ENCODE assay signal across 1 cellular context in the genomic region with DNA sequence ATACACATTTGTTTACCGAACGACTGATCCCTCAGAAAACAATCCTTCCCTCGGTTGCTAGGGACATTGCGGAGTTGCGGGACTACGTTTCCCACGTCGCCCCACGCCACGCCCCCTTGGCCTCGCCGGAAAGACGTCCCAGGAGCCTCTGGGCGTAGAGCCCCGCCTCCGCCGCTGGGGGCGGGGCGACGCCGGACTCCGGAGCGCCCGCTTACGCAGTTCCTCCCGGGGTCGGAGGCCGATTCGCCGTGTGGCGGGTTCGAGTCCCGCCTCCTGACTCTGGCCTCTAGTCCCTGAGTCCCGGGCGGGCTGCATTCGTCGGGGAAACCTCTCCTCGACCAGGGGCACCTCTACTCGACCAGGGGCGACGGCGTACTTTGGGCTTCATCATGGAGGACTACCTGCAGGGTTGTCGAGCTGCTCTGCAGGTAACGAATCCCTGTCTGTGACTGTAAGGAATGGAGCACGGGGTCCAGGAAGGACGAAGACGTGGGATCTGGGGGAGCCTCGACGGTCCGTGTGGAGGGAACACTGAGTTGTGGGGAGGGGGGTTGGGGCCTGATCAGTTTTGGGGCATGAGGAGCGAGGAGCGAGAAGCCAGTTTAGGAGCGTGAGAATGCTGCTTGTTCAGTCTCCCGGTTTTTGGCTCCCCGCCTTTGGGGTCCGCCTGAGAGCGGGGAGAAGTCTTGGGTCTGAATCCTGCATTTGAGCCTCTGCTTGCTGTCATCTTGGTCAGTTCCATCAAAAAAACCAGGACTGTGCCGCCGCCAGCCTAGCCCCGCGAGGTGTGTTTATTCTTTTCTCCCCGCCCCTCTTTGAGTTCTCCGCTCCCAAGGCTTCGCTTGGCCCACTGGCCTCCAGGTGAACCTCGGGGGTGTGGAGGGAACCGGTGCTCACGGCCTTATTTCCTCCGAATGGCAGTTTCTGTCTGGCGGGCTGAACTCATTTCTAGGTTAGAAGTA.
TF ChIP-seq lines count a peak whose summit lies in the region.

A gene with protein sequence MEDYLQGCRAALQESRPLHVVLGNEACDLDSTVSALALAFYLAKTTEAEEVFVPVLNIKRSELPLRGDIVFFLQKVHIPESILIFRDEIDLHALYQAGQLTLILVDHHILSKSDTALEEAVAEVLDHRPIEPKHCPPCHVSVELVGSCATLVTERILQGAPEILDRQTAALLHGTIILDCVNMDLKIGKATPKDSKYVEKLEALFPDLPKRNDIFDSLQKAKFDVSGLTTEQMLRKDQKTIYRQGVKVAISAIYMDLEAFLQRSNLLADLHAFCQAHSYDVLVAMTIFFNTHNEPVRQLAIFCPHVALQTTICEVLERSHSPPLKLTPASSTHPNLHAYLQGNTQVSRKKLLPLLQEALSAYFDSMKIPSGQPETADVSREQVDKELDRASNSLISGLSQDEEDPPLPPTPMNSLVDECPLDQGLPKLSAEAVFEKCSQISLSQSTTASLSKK (plus strand): TSS at position 206 of the 962 bp plus-strand sequence. CDS start 184 bp downstream, at position 390.

TF ChIP-seq in HepG2, 621 proteins besides CTCF, POLR2A, EP300 and RAD21 (continued from another document and continues in another):
- TF ChIP-seq, protein P1, sequence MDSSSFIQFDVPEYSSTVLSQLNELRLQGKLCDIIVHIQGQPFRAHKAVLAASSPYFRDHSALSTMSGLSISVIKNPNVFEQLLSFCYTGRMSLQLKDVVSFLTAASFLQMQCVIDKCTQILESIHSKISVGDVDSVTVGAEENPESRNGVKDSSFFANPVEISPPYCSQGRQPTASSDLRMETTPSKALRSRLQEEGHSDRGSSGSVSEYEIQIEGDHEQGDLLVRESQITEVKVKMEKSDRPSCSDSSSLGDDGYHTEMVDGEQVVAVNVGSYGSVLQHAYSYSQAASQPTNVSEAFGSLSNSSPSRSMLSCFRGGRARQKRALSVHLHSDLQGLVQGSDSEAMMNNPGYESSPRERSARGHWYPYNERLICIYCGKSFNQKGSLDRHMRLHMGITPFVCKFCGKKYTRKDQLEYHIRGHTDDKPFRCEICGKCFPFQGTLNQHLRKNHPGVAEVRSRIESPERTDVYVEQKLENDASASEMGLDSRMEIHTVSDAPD (CRISPR knock-in tag; IDR thresholded peaks at IDR 0.05), result peak; percentile 62; the same call in 1 of the 2 replicates
- TF ChIP-seq, protein P2, sequence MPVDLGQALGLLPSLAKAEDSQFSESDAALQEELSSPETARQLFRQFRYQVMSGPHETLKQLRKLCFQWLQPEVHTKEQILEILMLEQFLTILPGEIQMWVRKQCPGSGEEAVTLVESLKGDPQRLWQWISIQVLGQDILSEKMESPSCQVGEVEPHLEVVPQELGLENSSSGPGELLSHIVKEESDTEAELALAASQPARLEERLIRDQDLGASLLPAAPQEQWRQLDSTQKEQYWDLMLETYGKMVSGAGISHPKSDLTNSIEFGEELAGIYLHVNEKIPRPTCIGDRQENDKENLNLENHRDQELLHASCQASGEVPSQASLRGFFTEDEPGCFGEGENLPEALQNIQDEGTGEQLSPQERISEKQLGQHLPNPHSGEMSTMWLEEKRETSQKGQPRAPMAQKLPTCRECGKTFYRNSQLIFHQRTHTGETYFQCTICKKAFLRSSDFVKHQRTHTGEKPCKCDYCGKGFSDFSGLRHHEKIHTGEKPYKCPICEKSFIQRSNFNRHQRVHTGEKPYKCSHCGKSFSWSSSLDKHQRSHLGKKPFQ (CRISPR knock-in tag; IDR thresholded peaks at IDR 0.05; ENCODE audit: insufficient replicate concordance), result peak; percentile 79
- no peak for TF ChIP-seq FOXM1 (CRISPR knock-in tag; IDR thresholded peaks at IDR 0.05)
- TF ChIP-seq FOSL2 (CRISPR knock-in tag; IDR thresholded peaks at IDR 0.05), result no peak
- TF ChIP-seq, protein P3, sequence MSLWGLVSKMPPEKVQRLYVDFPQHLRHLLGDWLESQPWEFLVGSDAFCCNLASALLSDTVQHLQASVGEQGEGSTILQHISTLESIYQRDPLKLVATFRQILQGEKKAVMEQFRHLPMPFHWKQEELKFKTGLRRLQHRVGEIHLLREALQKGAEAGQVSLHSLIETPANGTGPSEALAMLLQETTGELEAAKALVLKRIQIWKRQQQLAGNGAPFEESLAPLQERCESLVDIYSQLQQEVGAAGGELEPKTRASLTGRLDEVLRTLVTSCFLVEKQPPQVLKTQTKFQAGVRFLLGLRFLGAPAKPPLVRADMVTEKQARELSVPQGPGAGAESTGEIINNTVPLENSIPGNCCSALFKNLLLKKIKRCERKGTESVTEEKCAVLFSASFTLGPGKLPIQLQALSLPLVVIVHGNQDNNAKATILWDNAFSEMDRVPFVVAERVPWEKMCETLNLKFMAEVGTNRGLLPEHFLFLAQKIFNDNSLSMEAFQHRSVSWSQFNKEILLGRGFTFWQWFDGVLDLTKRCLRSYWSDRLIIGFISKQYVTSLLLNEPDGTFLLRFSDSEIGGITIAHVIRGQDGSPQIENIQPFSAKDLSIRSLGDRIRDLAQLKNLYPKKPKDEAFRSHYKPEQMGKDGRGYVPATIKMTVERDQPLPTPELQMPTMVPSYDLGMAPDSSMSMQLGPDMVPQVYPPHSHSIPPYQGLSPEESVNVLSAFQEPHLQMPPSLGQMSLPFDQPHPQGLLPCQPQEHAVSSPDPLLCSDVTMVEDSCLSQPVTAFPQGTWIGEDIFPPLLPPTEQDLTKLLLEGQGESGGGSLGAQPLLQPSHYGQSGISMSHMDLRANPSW (CRISPR knock-in tag; IDR thresholded peaks at IDR 0.05; ENCODE audit: borderline replicate concordance), result 0 out of 2 replicates have a peak, but pooled peaks have one; percentile 78
- TF ChIP-seq, protein P4, sequence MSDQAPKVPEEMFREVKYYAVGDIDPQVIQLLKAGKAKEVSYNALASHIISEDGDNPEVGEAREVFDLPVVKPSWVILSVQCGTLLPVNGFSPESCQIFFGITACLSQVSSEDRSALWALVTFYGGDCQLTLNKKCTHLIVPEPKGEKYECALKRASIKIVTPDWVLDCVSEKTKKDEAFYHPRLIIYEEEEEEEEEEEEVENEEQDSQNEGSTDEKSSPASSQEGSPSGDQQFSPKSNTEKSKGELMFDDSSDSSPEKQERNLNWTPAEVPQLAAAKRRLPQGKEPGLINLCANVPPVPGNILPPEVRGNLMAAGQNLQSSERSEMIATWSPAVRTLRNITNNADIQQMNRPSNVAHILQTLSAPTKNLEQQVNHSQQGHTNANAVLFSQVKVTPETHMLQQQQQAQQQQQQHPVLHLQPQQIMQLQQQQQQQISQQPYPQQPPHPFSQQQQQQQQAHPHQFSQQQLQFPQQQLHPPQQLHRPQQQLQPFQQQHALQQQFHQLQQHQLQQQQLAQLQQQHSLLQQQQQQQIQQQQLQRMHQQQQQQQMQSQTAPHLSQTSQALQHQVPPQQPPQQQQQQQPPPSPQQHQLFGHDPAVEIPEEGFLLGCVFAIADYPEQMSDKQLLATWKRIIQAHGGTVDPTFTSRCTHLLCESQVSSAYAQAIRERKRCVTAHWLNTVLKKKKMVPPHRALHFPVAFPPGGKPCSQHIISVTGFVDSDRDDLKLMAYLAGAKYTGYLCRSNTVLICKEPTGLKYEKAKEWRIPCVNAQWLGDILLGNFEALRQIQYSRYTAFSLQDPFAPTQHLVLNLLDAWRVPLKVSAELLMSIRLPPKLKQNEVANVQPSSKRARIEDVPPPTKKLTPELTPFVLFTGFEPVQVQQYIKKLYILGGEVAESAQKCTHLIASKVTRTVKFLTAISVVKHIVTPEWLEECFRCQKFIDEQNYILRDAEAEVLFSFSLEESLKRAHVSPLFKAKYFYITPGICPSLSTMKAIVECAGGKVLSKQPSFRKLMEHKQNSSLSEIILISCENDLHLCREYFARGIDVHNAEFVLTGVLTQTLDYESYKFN (CRISPR knock-in tag; conservative IDR thresholded peaks at IDR 0.05), result peak; percentile 50; the same call in 1 of the 2 replicates
- no peak for TF ChIP-seq NR1H2 (CRISPR knock-in tag; IDR thresholded peaks at IDR 0.05; ENCODE audit: borderline replicate concordance, low read depth)
- TF ChIP-seq ZNF616 (CRISPR knock-in tag; IDR thresholded peaks at IDR 0.05; ENCODE audit: low read depth), result no peak
- no peak for TF ChIP-seq PPARG (CRISPR knock-in tag; conservative IDR thresholded peaks at IDR 0.05)
- no peak for TF ChIP-seq SP2 (CRISPR knock-in tag; IDR thresholded peaks at IDR 0.05)
- peak; percentile 67 for TF ChIP-seq ARNT2 (CRISPR knock-in tag; IDR thresholded peaks at IDR 0.05; ENCODE audit: low read depth)
- TF ChIP-seq PAF1 (CRISPR knock-in tag; IDR thresholded peaks at IDR 0.05), result no peak
- no peak for TF ChIP-seq TCF12 (IDR thresholded peaks at IDR 0.05)
- TF ChIP-seq TCF12 (CRISPR knock-in tag; IDR thresholded peaks at IDR 0.05), result no peak
- no peak for TF ChIP-seq ZNF382 (CRISPR knock-in tag; IDR thresholded peaks at IDR 0.05; ENCODE audit: borderline replicate concordance)
- TF ChIP-seq, protein P5, sequence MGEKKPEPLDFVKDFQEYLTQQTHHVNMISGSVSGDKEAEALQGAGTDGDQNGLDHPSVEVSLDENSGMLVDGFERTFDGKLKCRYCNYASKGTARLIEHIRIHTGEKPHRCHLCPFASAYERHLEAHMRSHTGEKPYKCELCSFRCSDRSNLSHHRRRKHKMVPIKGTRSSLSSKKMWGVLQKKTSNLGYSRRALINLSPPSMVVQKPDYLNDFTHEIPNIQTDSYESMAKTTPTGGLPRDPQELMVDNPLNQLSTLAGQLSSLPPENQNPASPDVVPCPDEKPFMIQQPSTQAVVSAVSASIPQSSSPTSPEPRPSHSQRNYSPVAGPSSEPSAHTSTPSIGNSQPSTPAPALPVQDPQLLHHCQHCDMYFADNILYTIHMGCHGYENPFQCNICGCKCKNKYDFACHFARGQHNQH (CRISPR knock-in tag; IDR thresholded peaks at IDR 0.05), result peak; percentile 55
- TF ChIP-seq ZNF615 (CRISPR knock-in tag; IDR thresholded peaks at IDR 0.05; ENCODE audit: borderline replicate concordance), result peak; percentile 62; the same call in 1 of the 2 replicates
- peak; percentile 41; the same call in 1 of the 2 replicates for TF ChIP-seq HNF4G (IDR thresholded peaks at IDR 0.05; ENCODE audit: borderline replicate concordance, low read depth, low read length)
- peak; percentile 42; the same call in 1 of the 2 replicates for TF ChIP-seq HNF4G (CRISPR knock-in tag; IDR thresholded peaks at IDR 0.05; ENCODE audit: borderline replicate concordance, low read depth)
- TF ChIP-seq ZMYM4 (CRISPR knock-in tag; IDR thresholded peaks at IDR 0.05), result peak; percentile 61
- no peak for TF ChIP-seq RNF2 (conservative IDR thresholded peaks at IDR 0.05; ENCODE audit: low read depth)
- TF ChIP-seq ZNF383 (CRISPR knock-in tag; IDR thresholded peaks at IDR 0.05; ENCODE audit: borderline replicate concordance), result no peak
- TF ChIP-seq BRCA1 (CRISPR knock-in tag; IDR thresholded peaks at IDR 0.05), result peak; percentile 86; the same call in 1 of the 2 replicates
- TF ChIP-seq, protein P6, sequence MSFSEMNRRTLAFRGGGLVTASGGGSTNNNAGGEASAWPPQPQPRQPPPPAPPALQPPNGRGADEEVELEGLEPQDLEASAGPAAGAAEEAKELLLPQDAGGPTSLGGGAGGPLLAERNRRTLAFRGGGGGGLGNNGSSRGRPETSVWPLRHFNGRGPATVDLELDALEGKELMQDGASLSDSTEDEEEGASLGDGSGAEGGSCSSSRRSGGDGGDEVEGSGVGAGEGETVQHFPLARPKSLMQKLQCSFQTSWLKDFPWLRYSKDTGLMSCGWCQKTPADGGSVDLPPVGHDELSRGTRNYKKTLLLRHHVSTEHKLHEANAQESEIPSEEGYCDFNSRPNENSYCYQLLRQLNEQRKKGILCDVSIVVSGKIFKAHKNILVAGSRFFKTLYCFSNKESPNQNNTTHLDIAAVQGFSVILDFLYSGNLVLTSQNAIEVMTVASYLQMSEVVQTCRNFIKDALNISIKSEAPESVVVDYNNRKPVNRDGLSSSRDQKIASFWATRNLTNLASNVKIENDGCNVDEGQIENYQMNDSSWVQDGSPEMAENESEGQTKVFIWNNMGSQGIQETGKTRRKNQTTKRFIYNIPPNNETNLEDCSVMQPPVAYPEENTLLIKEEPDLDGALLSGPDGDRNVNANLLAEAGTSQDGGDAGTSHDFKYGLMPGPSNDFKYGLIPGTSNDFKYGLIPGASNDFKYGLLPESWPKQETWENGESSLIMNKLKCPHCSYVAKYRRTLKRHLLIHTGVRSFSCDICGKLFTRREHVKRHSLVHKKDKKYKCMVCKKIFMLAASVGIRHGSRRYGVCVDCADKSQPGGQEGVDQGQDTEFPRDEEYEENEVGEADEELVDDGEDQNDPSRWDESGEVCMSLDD (CRISPR knock-in tag; IDR thresholded peaks at IDR 0.05; ENCODE audit: borderline replicate concordance), result no peak
- TF ChIP-seq, protein P7, sequence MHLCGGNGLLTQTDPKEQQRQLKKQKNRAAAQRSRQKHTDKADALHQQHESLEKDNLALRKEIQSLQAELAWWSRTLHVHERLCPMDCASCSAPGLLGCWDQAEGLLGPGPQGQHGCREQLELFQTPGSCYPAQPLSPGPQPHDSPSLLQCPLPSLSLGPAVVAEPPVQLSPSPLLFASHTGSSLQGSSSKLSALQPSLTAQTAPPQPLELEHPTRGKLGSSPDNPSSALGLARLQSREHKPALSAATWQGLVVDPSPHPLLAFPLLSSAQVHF (CRISPR knock-in tag; IDR thresholded peaks at IDR 0.05), result no peak
- TF ChIP-seq IRF2 (CRISPR knock-in tag; IDR thresholded peaks at IDR 0.05), result peak; percentile 61
- TF ChIP-seq KDM5B (CRISPR knock-in tag; IDR thresholded peaks at IDR 0.05; ENCODE audit: borderline replicate concordance), result no peak; the same call in 1 of the 2 replicates
- TF ChIP-seq SIN3A (IDR thresholded peaks at IDR 0.05; ENCODE audit: borderline replicate concordance, low read depth, low read length), result peak; percentile 42; the same call in 1 of the 2 replicates
- TF ChIP-seq, protein P8, sequence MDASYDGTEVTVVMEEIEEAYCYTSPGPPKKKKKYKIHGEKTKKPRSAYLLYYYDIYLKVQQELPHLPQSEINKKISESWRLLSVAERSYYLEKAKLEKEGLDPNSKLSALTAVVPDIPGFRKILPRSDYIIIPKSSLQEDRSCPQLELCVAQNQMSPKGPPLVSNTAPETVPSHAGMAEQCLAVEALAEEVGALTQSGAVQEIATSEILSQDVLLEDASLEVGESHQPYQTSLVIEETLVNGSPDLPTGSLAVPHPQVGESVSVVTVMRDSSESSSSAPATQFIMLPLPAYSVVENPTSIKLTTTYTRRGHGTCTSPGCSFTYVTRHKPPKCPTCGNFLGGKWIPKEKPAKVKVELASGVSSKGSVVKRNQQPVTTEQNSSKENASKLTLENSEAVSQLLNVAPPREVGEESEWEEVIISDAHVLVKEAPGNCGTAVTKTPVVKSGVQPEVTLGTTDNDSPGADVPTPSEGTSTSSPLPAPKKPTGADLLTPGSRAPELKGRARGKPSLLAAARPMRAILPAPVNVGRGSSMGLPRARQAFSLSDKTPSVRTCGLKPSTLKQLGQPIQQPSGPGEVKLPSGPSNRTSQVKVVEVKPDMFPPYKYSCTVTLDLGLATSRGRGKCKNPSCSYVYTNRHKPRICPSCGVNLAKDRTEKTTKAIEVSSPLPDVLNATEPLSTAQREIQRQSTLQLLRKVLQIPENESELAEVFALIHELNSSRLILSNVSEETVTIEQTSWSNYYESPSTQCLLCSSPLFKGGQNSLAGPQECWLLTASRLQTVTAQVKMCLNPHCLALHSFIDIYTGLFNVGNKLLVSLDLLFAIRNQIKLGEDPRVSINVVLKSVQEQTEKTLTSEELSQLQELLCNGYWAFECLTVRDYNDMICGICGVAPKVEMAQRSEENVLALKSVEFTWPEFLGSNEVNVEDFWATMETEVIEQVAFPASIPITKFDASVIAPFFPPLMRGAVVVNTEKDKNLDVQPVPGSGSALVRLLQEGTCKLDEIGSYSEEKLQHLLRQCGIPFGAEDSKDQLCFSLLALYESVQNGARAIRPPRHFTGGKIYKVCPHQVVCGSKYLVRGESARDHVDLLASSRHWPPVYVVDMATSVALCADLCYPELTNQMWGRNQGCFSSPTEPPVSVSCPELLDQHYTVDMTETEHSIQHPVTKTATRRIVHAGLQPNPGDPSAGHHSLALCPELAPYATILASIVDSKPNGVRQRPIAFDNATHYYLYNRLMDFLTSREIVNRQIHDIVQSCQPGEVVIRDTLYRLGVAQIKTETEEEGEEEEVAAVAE (CRISPR knock-in tag; IDR thresholded peaks at IDR 0.05; ENCODE audit: borderline replicate concordance), result no peak; the same call in 1 of the 2 replicates
- no peak; the same call in 1 of the 2 replicates for TF ChIP-seq JDP2 (CRISPR knock-in tag; IDR thresholded peaks at IDR 0.05; ENCODE audit: borderline replicate concordance)
- TF ChIP-seq ZKSCAN1 (IDR thresholded peaks at IDR 0.05; ENCODE audit: low read length), result no peak
